26 cellular contexts compared by ENCODE assay signal in the genomic region with DNA sequence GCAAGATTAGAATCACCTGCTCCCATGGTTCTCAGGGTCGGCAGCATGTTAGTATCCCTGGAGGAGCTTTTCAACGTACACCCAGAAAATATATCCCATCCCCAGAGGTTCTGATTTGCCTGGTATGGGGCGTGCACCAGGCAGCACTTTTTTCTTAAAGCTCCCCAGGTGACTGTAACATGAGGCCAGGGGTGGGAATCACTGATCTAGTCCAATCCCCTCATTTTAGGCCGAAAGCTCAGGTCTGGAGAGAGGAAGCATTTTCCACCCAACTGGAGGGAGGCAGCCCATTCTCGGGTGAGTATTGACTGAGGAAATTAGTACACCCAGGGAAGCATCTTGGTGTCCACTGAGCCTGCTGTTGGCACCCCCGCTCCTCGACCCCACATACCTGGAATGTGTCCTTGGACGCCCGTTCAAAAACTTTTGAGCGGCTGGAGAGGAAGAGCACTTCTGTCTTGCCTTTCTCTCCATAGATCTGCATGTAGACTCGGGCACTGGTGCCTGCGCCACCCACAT.
A peak's percentile ranks its signal among the peaks of the same experiment; 100 is the strongest.
DNase-seq lines count a peak whose midpoint lies in the region; ATAC-seq, FAIRE-seq and TF ChIP-seq lines count a peak whose summit lies in the region.
"Had no signal": no experiment of that assay in that cellular context is flagged by ENCODE, and none has a peak within 500 bp of the region (broad histone marks: within the 10 kb centered on the region; RNA-seq: fewer than 3 reads in every experiment).

No MANE protein-coding gene starts in this region.

- H4K91ac ChIP-seq in H1 (replicated peaks; ENCODE audit: insufficient read length, low read length), result no peak overlapping the region

- no peak overlapping the region for H2BK120ac ChIP-seq in H1 (replicated peaks; ENCODE audit: low read depth, low read length)

- WGBS in H1 (ENCODE audit: extremely low coverage in 1 of 2, insufficient coverage in 1 of 2, insufficient read length in 1 of 2, insufficient replicate concordance in 2 of 2, low coverage in 1 of 2, low lambda C conversion rate in 2 of 2, missing lambda C conversion rate in 1 of 2), 2 experiments, result 83% methylated on average over 11 of the region's 12 CpGs; no CpG with 5 or more reads in 1 of the 2 experiments

- POLR2A ChIA-PET in H1 (lab: Charles Lee; ENCODE audit: partially characterized antibody) (interaction anchor here (0.9 to 1.3 kb wide), 2 partner anchors 9 to 95 kb away, joined by 3 to 4 read pairs; a partner anchor contains a TSS), T-cell (lab: Charles Lee) (interaction anchor here in 1 of 2 donors (0.6 kb wide), 1 partner anchor 849 kb away, joined by 3 read pairs; no protein-coding TSS in a partner anchor)

- no peaks in the 10 kb centered on the region for H3K79me2 ChIP-seq in H1 (ENCODE audit: control insufficient read depth in 1 of 2, insufficient read depth in 2 of 2, low read length in 2 of 2)

- H3K9me3 ChIP-seq in H1 (ENCODE audit: insufficient read depth in 2 of 2, low read depth in 1 of 2, low read length in 1 of 2), result no peaks in the 10 kb centered on the region
- H3K9me3 ChIP-seq: A549; BE2C; BLaER1 treated with 17β-estradiol and CSF1 and Interleukin-3, amounts not matched to agents 10 nM and 100 nM had no signal

- no peak overlapping the region for H4K8ac ChIP-seq in H1 (ENCODE audit: extremely low read depth, insufficient read depth, low read length)

- H3K9ac ChIP-seq in H1 (replicated peaks in 1 of 4; ENCODE audit: extremely low read depth in 1 of 4, low read depth in 3 of 4, low read length in 3 of 4), result no peak overlapping the region
- H3K9ac ChIP-seq: BLaER1 treated with 17β-estradiol and CSF1 and Interleukin-3, amounts not matched to agents 10 nM and 100 nM had no signal

- H3K36me3 ChIP-seq in H7 (replicated peaks; ENCODE audit: control insufficient read depth, insufficient read depth, low read length) (no peaks in the 10 kb centered on the region), H1 (ENCODE audit: control insufficient read depth in 2 of 4, insufficient read depth in 4 of 4, low read length in 3 of 4) (no peaks in the 10 kb centered on the region)
- H3K36me3 ChIP-seq: BE2C; BLaER1 treated with 17β-estradiol and CSF1 and Interleukin-3, amounts not matched to agents 10 nM and 100 nM had no signal

- no peak overlapping the region for H2BK5ac ChIP-seq in H1 (ENCODE audit: low read depth, low read length)

- no peak for FAIRE-seq in H1 (lab: Jason Lieb, UNC)
- FAIRE-seq: A549, D721Med, GM12878, GM19239 had no signal

- H3K4me3 Mint-ChIP-seq in mesothelial cell of epicardium (no peak overlapping the region), T-cell (no peak overlapping the region)
- H3K4me3 Mint-ChIP-seq: CD14-positive monocyte; CD4-positive, alpha-beta T cell; CD8-positive, alpha-beta memory T cell; H9 had no signal

- no peak overlapping the region for H4K5ac ChIP-seq in H1 (ENCODE audit: insufficient read length, low read depth, low read length)

- H3K36me3 Mint-ChIP-seq in mesothelial cell of epicardium (no peaks in the 10 kb centered on the region), T-cell (no peaks in the 10 kb centered on the region)
- H3K36me3 Mint-ChIP-seq: CD8-positive, alpha-beta memory T cell had no signal

- no peak overlapping the region for H3K23ac ChIP-seq in H1 (ENCODE audit: insufficient read length)

- no peaks in the 10 kb centered on the region for H3K79me1 ChIP-seq in H1 (ENCODE audit: low read depth, low read length)

- H3K27me3 Mint-ChIP-seq in mesothelial cell of epicardium (ENCODE audit: low read depth) (peaks cover 63% of the 10 kb centered on the region), T-cell (peaks cover 4 to 22% of the 10 kb centered on the region in 2 donors)

- H2AK5ac ChIP-seq in H1 (ENCODE audit: low read depth, low read length), result no peak overlapping the region

- CTCF ChIA-PET in H1 (lab: Charles Lee; ENCODE audit: partially characterized antibody) (interaction anchor here (0.6 to 6.6 kb wide), 10 partner anchors 8 to 338 kb away, joined by 3 to 32 read pairs (median 4); no protein-coding TSS in a partner anchor), T-cell (lab: Charles Lee) (no interaction called here)

- H3K27me3 ChIP-seq in H7 (ENCODE audit: control insufficient read depth, insufficient read depth, low read length) (no peaks in the 10 kb centered on the region), H1 (replicated peaks in 1 of 4; ENCODE audit: control insufficient read depth in 3 of 4, extremely low read depth in 1 of 4, insufficient read depth in 3 of 4, low read length in 3 of 4) (no peaks in the 10 kb centered on the region)
- H3K27me3 ChIP-seq: BE2C; BLaER1 treated with 17β-estradiol and CSF1 and Interleukin-3, amounts not matched to agents 10 nM and 100 nM had no signal

- no peak for TF ChIP-seq EP300 in H1 (IDR thresholded peaks at IDR 0.05; ENCODE audit: borderline replicate concordance in 1 of 2, low read depth in 2 of 2, low read length in 2 of 2)

- TF ChIP-seq POLR2A in H1 (IDR thresholded peaks at IDR 0.05; ENCODE audit: control extremely low read depth in 1 of 2, low read depth in 2 of 2, low read length in 2 of 2), result no peak

- H3K23me2 ChIP-seq in H1 (ENCODE audit: low read depth, low read length), result no peaks in the 10 kb centered on the region

- no peak overlapping the region for H3K4me2 ChIP-seq in H1 (ENCODE audit: insufficient read depth in 1 of 2, low read depth in 2 of 2, low read length in 2 of 2)
- H3K4me2 ChIP-seq: A549; BLaER1 treated with 17β-estradiol and CSF1 and Interleukin-3, amounts not matched to agents 10 nM and 100 nM had no signal

- no peak overlapping the region for H2BK15ac ChIP-seq in H1 (ENCODE audit: low read length)

- H3K18ac ChIP-seq in H1 (ENCODE audit: extremely low read depth, low read length), result no peak overlapping the region

- peak overlapping the region; percentile 45; the same call in 1 of the 2 replicates for H2AFZ ChIP-seq in H1 (ENCODE audit: low read length)

- H4K20me1 ChIP-seq in H1 (replicated peaks in 1 of 2; ENCODE audit: control insufficient read depth in 1 of 2, insufficient read depth in 2 of 2, low read length in 2 of 2), result no peaks in the 10 kb centered on the region
- H4K20me1 ChIP-seq: BLaER1 treated with 17β-estradiol and CSF1 and Interleukin-3, amounts not matched to agents 10 nM and 100 nM had no signal

- H3K27ac Mint-ChIP-seq in mesothelial cell of epicardium (no peak overlapping the region), T-cell (no peak overlapping the region)
- H3K27ac Mint-ChIP-seq: CD14-positive monocyte; CD4-positive, alpha-beta T cell; CD8-positive, alpha-beta memory T cell; H9 had no signal

- no peak for TF ChIP-seq RAD21 in H1 (IDR thresholded peaks at IDR 0.05 in 1 of 2, conservative IDR thresholded peaks at IDR 0.05 in 1 of 2; ENCODE audit: low read depth in 2 of 2, low read length in 2 of 2)

- H2BK12ac ChIP-seq in H1 (ENCODE audit: low read depth, low read length), result no peak overlapping the region

- H3K4me3 ChIP-seq in H7 (ENCODE audit: insufficient read depth, low read depth, low read length), result no peak overlapping the region
- H3K4me3 ChIP-seq in H1 (ENCODE audit: extremely low read depth in 1 of 4, insufficient read depth in 2 of 4, low read depth in 3 of 4, low read length in 4 of 4), result no peak overlapping the region
- H3K4me3 ChIP-seq: A549; BLaER1 treated with 17β-estradiol and CSF1 and Interleukin-3, amounts not matched to agents 10 nM and 100 nM; GM12878 had no signal

- no peak overlapping the region for H3K14ac ChIP-seq in H1 (ENCODE audit: insufficient read length)

- no peak overlapping the region for H3K27ac ChIP-seq in H1 (ENCODE audit: low read depth, low read length)
- H3K27ac ChIP-seq: A549; BLaER1 treated with 17β-estradiol and CSF1 and Interleukin-3, amounts not matched to agents 10 nM and 100 nM had no signal

- TF ChIP-seq CTCF in H1 (IDR thresholded peaks at IDR 0.05; ENCODE audit: control extremely low read depth in 1 of 3, insufficient read depth in 1 of 3, low read depth in 1 of 3, low read length in 3 of 3) (no peak), mesothelial cell of epicardium (IDR thresholded peaks at IDR 0.05; ENCODE audit: unreplicated experiment) (no peak)

- ATAC-seq in T-cell (replicated peaks in 1 of 4), result no peak
- ATAC-seq: A549, GM12878, HCT116 had no signal

- H3K9me3 Mint-ChIP-seq in mesothelial cell of epicardium (no peaks in the 10 kb centered on the region), T-cell (no peaks in the 10 kb centered on the region)
- H3K9me3 Mint-ChIP-seq: CD14-positive monocyte; CD4-positive, alpha-beta T cell; CD8-positive, alpha-beta memory T cell; H9 had no signal

- no peak overlapping the region for H3K4ac ChIP-seq in H1 (replicated peaks; ENCODE audit: insufficient read length, low read depth, low read length)

- no peaks in the 10 kb centered on the region for H3K4me1 Mint-ChIP-seq in mesothelial cell of epicardium
- no peaks in the 10 kb centered on the region for H3K4me1 Mint-ChIP-seq in T-cell
- H3K4me1 Mint-ChIP-seq: CD14-positive monocyte; CD8-positive, alpha-beta memory T cell had no signal

- peak; percentile 53 for DNase-seq in H7
- no peak for DNase-seq in H1 (ENCODE audit: low read depth in 1 of 2, low spot score in 2 of 2)
- DNase-seq in islet precursor cell, result peak; percentile 14
- no peak for DNase-seq in activated T-cell treated with anti-CD3 and anti-CD28 coated beads for 4 hours
- DNase-seq in mesothelial cell of epicardium (ENCODE audit: low spot score in 2 of 2, unreplicated experiment in 2 of 2), result no peak
- no peak for DNase-seq in nucleus accumbens (lab: John Stamatoyannopoulos, UW)
- no peak for DNase-seq in T-cell
- DNase-seq: 8988T; ACHN; AML-193; BE2C; CD4-positive, alpha-beta T cell; CD8-positive, alpha-beta memory T cell; DMS 273 treated with DMSO at 0.1 percent for 48 hours; DMS79; EL; GDM1; GOT3 had no signal

- H3K4me1 ChIP-seq in H1 (replicated peaks in 1 of 4; ENCODE audit: control insufficient read depth in 3 of 4, insufficient read depth in 4 of 4, low read length in 3 of 4), result peaks cover 2 to 7% (median 5%) of the 10 kb centered on the region in 4 experiments; a peak in 6 of 7 replicates
- H3K4me1 ChIP-seq: A549; BE2C; BLaER1 treated with 17β-estradiol and CSF1 and Interleukin-3, amounts not matched to agents 10 nM and 100 nM had no signal

- H3K56ac ChIP-seq in H1 (replicated peaks; ENCODE audit: insufficient read length, low read depth, low read length), result no peak overlapping the region

- 0 out of 2 replicates have a peak overlapping the region, but pooled peaks have one; percentile 15 for H2BK20ac ChIP-seq in H1 (ENCODE audit: low read length)

TF ChIP-seq in H1, 55 proteins besides CTCF, POLR2A, EP300 and RAD21 (continues in another document):
- no peak for TF ChIP-seq POU5F1 (IDR thresholded peaks at IDR 0.05; ENCODE audit: low read depth, low read length)
- TF ChIP-seq, protein P1, sequence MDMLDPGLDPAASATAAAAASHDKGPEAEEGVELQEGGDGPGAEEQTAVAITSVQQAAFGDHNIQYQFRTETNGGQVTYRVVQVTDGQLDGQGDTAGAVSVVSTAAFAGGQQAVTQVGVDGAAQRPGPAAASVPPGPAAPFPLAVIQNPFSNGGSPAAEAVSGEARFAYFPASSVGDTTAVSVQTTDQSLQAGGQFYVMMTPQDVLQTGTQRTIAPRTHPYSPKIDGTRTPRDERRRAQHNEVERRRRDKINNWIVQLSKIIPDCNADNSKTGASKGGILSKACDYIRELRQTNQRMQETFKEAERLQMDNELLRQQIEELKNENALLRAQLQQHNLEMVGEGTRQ (IDR thresholded peaks at IDR 0.05; ENCODE audit: low read length), result no peak
- no peak for TF ChIP-seq RFX5 (IDR thresholded peaks at IDR 0.05; ENCODE audit: borderline replicate concordance, low read depth, low read length)

Comparison
In these comparisons a context has a peak if more than half of its experiments do, and no peak if none do; other contexts are left out.
1. DNase-seq: peak in H7 (single experiment) and islet precursor cell (single experiment); none in H1 (0 of 2), activated T-cell treated with anti-CD3 and anti-CD28 coated beads for 4 hours (single experiment), mesothelial cell of epicardium (0 of 2), nucleus accumbens (0 of 56) and T-cell (0 of 34).